ENCODE assay signal across 7 cellular contexts in the genomic region with DNA sequence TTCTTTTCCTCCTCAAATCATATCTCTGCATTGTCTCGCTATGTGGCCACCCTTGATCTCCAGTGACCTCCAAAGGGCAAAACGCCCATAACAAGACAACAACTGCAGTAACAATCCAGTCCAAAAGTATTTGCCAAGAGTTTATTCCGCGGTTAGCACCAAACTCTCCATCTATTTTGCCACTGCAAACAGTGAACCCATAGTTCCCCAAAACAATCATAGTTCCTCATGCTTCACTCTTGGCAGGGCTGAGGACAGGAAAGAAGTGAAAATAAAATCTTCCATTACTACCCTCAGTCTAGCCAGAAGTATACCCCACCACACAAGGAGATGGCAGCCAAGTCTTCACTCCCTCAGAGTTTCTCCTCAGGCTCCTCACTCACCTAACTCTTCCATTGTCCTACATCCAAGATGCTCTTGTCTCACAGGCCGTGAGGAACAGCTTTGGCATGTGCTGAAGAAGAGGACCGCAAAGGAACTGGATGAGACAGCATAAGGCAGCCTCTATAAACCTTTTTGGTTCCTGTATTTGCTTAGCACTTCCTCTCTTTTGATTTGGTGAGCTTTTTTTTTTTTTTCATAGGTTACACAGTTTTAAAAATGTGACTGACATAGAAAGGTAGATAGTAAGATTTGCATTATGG. TPM values are rescaled to one million over a fixed set of nuclear protein-coding genes. Genes with fewer than 3 reads are reported as not detected.
DNase-seq lines count a peak whose midpoint lies in the region; ATAC-seq, FAIRE-seq and TF ChIP-seq lines count a peak whose summit lies in the region.

LPXN (minus strand) TSS at position 480 of the 644 bp plus-strand sequence; CDS start at position 396, 84 bp downstream.

- H3K27ac Mint-ChIP-seq in mesothelial cell of epicardium, result peak within 1 kb of the TSS; percentile 100

- POLR2A ChIA-PET in K562 (lab: Yijun Ruan, JAX), result interaction anchor here (0.6 to 0.8 kb wide), 4 partner anchors 56 to 349 kb away, joined by 3 to 4 read pairs (median 3); no protein-coding TSS in a partner anchor

- DNase-seq in GM23248, result peak; percentile 95
- no peak for DNase-seq in K562 (ENCODE audit: extremely low read depth in 1 of 4, low spot score in 3 of 4)
- DNase-seq in mesothelial cell of epicardium (ENCODE audit: low spot score in 2 of 2, unreplicated experiment in 2 of 2), result no peak
- DNase-seq in testis, result no peak

- 0 to 1% methylated on average over 6 of the region's 6 CpGs for WGBS in GM23248 (ENCODE audit: low coverage in 1 of 2, low lambda C conversion rate in 2 of 2, missing lambda C conversion rate in 2 of 2), 2 experiments
- 62% methylated on average over 6 of the region's 6 CpGs for WGBS in K562 (ENCODE audit: insufficient coverage, low coverage, missing lambda C conversion rate)
- WGBS in testis, 2 donors, result 56 to 59% methylated on average over 6 of the region's 6 CpGs

- no peaks in the 10 kb centered on the region for H3K9me3 ChIP-seq in GM23248 (ENCODE audit: low read depth)
- H3K9me3 ChIP-seq in SU-DHL-6 (ENCODE audit: insufficient read depth, low read length), result no peaks in the 10 kb centered on the region
- no peaks in the 10 kb centered on the region for H3K9me3 ChIP-seq in K562 (replicated peaks; ENCODE audit: control insufficient read depth, insufficient read depth, low read depth, low read length)
- H3K9me3 ChIP-seq in testis, result no peaks in the 10 kb centered on the region

- peaks cover 39% of the 10 kb centered on the region for H3K4me1 ChIP-seq in GM23248 (ENCODE audit: insufficient read depth)
- H3K4me1 ChIP-seq in K562 (replicated peaks in 1 of 2; ENCODE audit: control insufficient read depth in 2 of 2, insufficient read depth in 2 of 2, low read length in 2 of 2), result peaks cover 9 to 22% of the 10 kb centered on the region in 2 experiments
- H3K4me1 ChIP-seq in testis, result peaks cover 17% of the 10 kb centered on the region

- peaks cover 66% of the 10 kb centered on the region for H3F3A ChIP-seq in GM23248 (ENCODE audit: insufficient read depth)
- peaks cover 34% of the 10 kb centered on the region for H3F3A ChIP-seq in SU-DHL-6 (ENCODE audit: insufficient read depth)

- peaks cover 27% of the 10 kb centered on the region for H3K4me1 Mint-ChIP-seq in mesothelial cell of epicardium

- H4K20me1 ChIP-seq in GM23248 (ENCODE audit: insufficient read depth) (no peaks in the 10 kb centered on the region), SU-DHL-6 (ENCODE audit: low read depth, low read length) (peaks cover 7% of the 10 kb centered on the region; the same call in 1 of the 2 replicates), K562 (replicated peaks; ENCODE audit: control insufficient read depth, insufficient read depth, low read length) (no peaks in the 10 kb centered on the region; the same call in 1 of the 2 replicates)

- intact Hi-C loops in K562 (cut with micrococcal nuclease), result loop anchor here (5.0 to 10.0 kb wide), 2 partner anchors 197 to 569 kb away; partner anchors contain the start of gene FAM111A
- intact Hi-C loops in testis (cut with DNase I; ENCODE audit: low total_unique reads), result no loop called here

- peak within 1 kb of the TSS; percentile 96 for H3K4me2 ChIP-seq in GM23248 (ENCODE audit: unreplicated experiment)
- peak within 1 kb of the TSS; percentile 97 for H3K4me2 ChIP-seq in SU-DHL-6 (ENCODE audit: low read depth, low read length, poor library complexity, severe bottlenecking)
- peak within 1 kb of the TSS; percentile 87 for H3K4me2 ChIP-seq in K562 (ENCODE audit: insufficient read depth, low read length)

- ATAC-seq in K562 (no peak), HG02610 (IDR thresholded peaks at IDR 0.05; ENCODE audit: unreplicated experiment) (no peak), HG02588 (IDR thresholded peaks at IDR 0.05; ENCODE audit: unreplicated experiment) (no peak)

- TF ChIP-seq POLR2A in K562 (conservative IDR thresholded peaks at IDR 0.05) (no peak), testis (IDR thresholded peaks at IDR 0.05) (no peak)

- H2AFZ ChIP-seq in GM23248, result 0 out of 2 replicates have a peak within 1 kb of the TSS, but pooled peaks have one; percentile 10
- H2AFZ ChIP-seq in SU-DHL-6 (ENCODE audit: low read depth, low read length, severe bottlenecking), result no peak within 1 kb of the TSS
- peak within 1 kb of the TSS; percentile 44 for H2AFZ ChIP-seq in K562 (ENCODE audit: low read depth, low read length)

- H3K4me3 ChIP-seq in GM23248 (peak within 1 kb of the TSS; percentile 97), SU-DHL-6 (ENCODE audit: insufficient read depth, low read length, poor library complexity, severe bottlenecking) (peak within 1 kb of the TSS; percentile 89), K562 (peak within 1 kb of the TSS; percentile 63), testis (no peak within 1 kb of the TSS)

- peak within 1 kb of the TSS; percentile 100 for H3K9ac ChIP-seq in GM23248
- H3K9ac ChIP-seq in SU-DHL-6 (ENCODE audit: low read length), result peak within 1 kb of the TSS; percentile 96
- peak within 1 kb of the TSS; percentile 87 to 99; a peak in 3 of 4 replicates for H3K9ac ChIP-seq in K562 (ENCODE audit: insufficient read depth in 1 of 2, low read depth in 2 of 2, low read length in 2 of 2)

- H3K27ac ChIP-seq in GM23248 (peak within 1 kb of the TSS; percentile 99), SU-DHL-6 (ENCODE audit: low read depth, low read length) (peak within 1 kb of the TSS; percentile 97), K562 (ENCODE audit: extremely low read depth, low read depth, low read length) (peak within 1 kb of the TSS; percentile 99), testis (peak within 1 kb of the TSS; percentile 99 to 100)

- H3K36me3 ChIP-seq in GM23248 (ENCODE audit: low read depth) (peaks cover 5% of the 10 kb centered on the region), SU-DHL-6 (ENCODE audit: low read length) (peaks cover 16% of the 10 kb centered on the region), K562 (ENCODE audit: control insufficient read depth, insufficient read depth, low read length) (peaks cover 5% of the 10 kb centered on the region; the same call in 2 of the 3 replicates), testis (ENCODE audit: low read depth, missing control alignments) (no peaks in the 10 kb centered on the region)

- no TSS peak for BruUV-seq in K562 (replicated peaks; lab: Mats Ljungman, UMichigan)

- peaks cover 2% of the 10 kb centered on the region for H3K36me3 Mint-ChIP-seq in mesothelial cell of epicardium

- TF ChIP-seq CTCF in SU-DHL-6 (IDR thresholded peaks at IDR 0.05; ENCODE audit: insufficient read depth, low read length, poor library complexity, severe bottlenecking) (peak; percentile 29), K562 (IDR thresholded peaks at IDR 0.05 in 2 of 3, conservative IDR thresholded peaks at IDR 0.05 in 1 of 3; ENCODE audit: insufficient read depth in 2 of 3, low read depth in 1 of 3, low read length in 3 of 3) (no peak), mesothelial cell of epicardium (IDR thresholded peaks at IDR 0.05; ENCODE audit: unreplicated experiment) (no peak), testis (IDR thresholded peaks at IDR 0.05) (no peak)

- no peaks in the 10 kb centered on the region for H3K9me1 ChIP-seq in K562 (ENCODE audit: control insufficient read depth, insufficient read depth, low read length)

- H3K27me3 ChIP-seq in GM23248 (replicated peaks; ENCODE audit: insufficient read depth) (no peaks in the 10 kb centered on the region), SU-DHL-6 (ENCODE audit: low read length) (no peaks in the 10 kb centered on the region), K562 (ENCODE audit: control insufficient read depth in 2 of 2, insufficient read depth in 2 of 2, low read length in 2 of 2) (no peaks in the 10 kb centered on the region), testis (no peaks in the 10 kb centered on the region)

- no peaks in the 10 kb centered on the region for H3K27me3 Mint-ChIP-seq in mesothelial cell of epicardium (ENCODE audit: low read depth)

- H3K79me2 ChIP-seq in GM23248 (ENCODE audit: insufficient read depth) (peaks cover 56% of the 10 kb centered on the region), SU-DHL-6 (ENCODE audit: insufficient read depth, low read length) (peaks cover 73% of the 10 kb centered on the region), K562 (ENCODE audit: control insufficient read depth, insufficient read depth, low read length) (peaks cover 39% of the 10 kb centered on the region)

- no peaks in the 10 kb centered on the region for H3K9me2 ChIP-seq in GM23248 (ENCODE audit: insufficient read depth)
- H3K9me2 ChIP-seq in SU-DHL-6 (replicated peaks; ENCODE audit: insufficient read depth, low read length), result no peaks in the 10 kb centered on the region

- in situ Hi-C loops in GM23248 (cut with MboI) (no loop called here), K562 (cut with MboI) (no loop called here)

- H3K4me3 Mint-ChIP-seq in mesothelial cell of epicardium, result peak within 1 kb of the TSS; percentile 97

- H3K9me3 Mint-ChIP-seq in mesothelial cell of epicardium, result no peaks in the 10 kb centered on the region

- TF ChIP-seq EP300 in K562 (IDR thresholded peaks at IDR 0.05; ENCODE audit: low read length), result no peak

- FAIRE-seq in K562 (lab: Jason Lieb, UNC), result no peak

- no peak for TF ChIP-seq RAD21 in K562 (CRISPR knock-in tag; conservative IDR thresholded peaks at IDR 0.05 in 1 of 2, IDR thresholded peaks at IDR 0.05 in 1 of 2)

- CTCF ChIA-PET in K562 (lab: Yijun Ruan, JAX; ENCODE audit: low intra/inter-chr PET ratio), result interaction anchor here (3.0 kb wide), 1 partner anchor 213 kb away, joined by 15 read pairs; no protein-coding TSS in a partner anchor

RNA-seq across cellular contexts. Expression of gene LPXN, which starts in this region (rescaled TPM):
- 164 and 169 TPM in 2 replicates for total RNA-seq in GM23248 (2014; rRNA removed; shearing (Covaris generic))
- polyA plus RNA-seq in GM23248 (2016; fragmentation: Nextera tagmentation; extraction: Ambion mirVana) (134 and 139 TPM in 2 replicates), K562 (2011; rRNA removed) (2.7 and 3.1 TPM in 2 replicates), K562 (2014; fragmentation: Illumina TruSeq; extraction: Trizol) (2.0 and 2.2 TPM in 2 replicates), K562 (2014; fragmentation: Nextera tagmentation; extraction: Ambion mirVana) (1 to 10 TPM; 2.0 to 3.1 TPM), K562 (2014; rRNA removed) (1.1 and 2.2 TPM in 2 replicates), testis (ENCODE audit: insufficient read depth, low read depth, low replicate concordance) (14.5 TPM)
- total RNA-seq in K562 (2011; cell fraction: chromatin; rRNA removed; ENCODE audit: low replicate concordance), result 3.4 and 7.0 TPM in 2 replicates
- total RNA-seq in K562 (2011; cell fraction: nucleolus; rRNA removed), result 3.0 and 3.6 TPM in 2 replicates
- total RNA-seq in K562 (2011; cell fraction: nucleoplasm; rRNA removed), result 3.1 and 3.7 TPM in 2 replicates
- total RNA-seq in K562 (2014; rRNA removed) (0.73 and 0.94 TPM in 2 replicates), K562 (2014; rRNA removed; fragmentation: Illumina TruSeq; extraction: Trizol) (1.3 and 1.7 TPM in 2 replicates), K562 (2015; rRNA removed; fragmentation: Illumina TruSeq; extraction: Trizol) (2.0 and 2.4 TPM in 2 replicates), K562 (2021) (1.7 and 1.8 TPM in 2 replicates), mesothelial cell of epicardium (5.1 to 6.2 TPM (median 5.8 TPM) in 3 replicates), testis (10 to 100 TPM; 15.8 to 17.3 TPM)
- 1.6 and 2.5 TPM in 2 replicates for polyA plus RNA-seq in K562 (2011; cell fraction: cytosol; rRNA removed)
- 6.8 and 7.3 TPM in 2 replicates for polyA plus RNA-seq in K562 (2011; cell fraction: nucleus; rRNA removed)
- polyA plus RNA-seq in K562 (2012), result 1.7 and 3.7 TPM in 2 replicates
- polyA minus RNA-seq in K562 (2011; rRNA and poly(A)+ RNA removed), result 2.2 and 2.8 TPM in 2 replicates
- polyA minus RNA-seq in K562 (2011; cell fraction: cytosol; rRNA and poly(A)+ RNA removed), result 1.0 TPM in 1 of 2 replicates, not detected in the other
- polyA minus RNA-seq in K562 (2011; cell fraction: nucleus; rRNA and poly(A)+ RNA removed), result 3.1 and 5.0 TPM in 2 replicates

Comparison
In these comparisons a context has a peak if more than half of its experiments do, and no peak if none do; other contexts are left out.
1. H3K4me3 ChIP-seq: peak in GM23248 (single experiment), SU-DHL-6 (single experiment) and K562 (single experiment); none in testis (0 of 2).
2. Peak in every context shown above with its lines, with median percentiles within 50 percentile points of each other: H3K27ac ChIP-seq, H3K4me2 ChIP-seq and H3K9ac ChIP-seq.